8 cellular contexts compared by ENCODE assay signal in the genomic region with DNA sequence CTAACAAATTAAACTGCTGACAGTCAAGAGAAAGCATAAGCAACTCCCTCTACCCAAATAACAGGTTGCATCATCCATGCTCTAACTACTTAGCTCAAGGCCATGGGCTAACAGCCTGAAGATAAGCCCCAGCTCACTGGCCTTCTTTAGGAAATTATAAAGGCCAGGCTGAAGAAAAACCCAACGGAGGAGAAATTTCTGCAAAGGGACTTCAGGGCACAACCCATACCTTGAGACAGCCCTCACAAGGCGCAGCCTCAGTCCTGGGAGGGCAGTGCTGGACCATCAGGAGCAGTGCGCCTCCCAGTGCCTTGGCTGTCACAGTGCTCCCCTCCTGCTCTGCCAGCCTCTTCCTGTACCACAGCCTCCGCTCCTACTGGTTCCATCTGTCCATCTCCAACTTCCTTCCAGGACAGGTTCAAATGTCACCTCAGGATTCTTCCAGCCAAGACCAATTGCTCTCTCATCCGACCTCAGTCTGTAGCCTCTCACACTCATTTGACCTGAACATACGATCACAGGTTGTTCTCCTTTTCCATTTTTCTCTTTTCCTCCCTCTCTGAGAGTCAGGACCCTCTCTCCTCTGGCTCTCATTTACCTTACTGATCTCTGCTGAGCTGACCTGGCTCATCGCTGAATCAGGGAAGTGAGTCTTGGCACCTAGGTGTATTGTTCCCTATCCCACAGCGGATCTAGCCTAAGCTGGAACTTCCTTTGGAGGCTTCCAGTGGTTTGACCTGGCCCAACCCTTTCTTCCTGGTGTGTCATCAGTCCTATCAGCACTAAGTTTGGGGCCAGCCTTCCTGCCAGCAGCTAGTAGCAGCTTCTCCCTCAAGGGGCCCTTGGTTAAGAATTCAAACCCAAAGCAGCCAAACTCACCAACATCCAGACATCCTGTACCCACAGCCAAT. TPM values are rescaled to one million over a fixed set of nuclear protein-coding genes. Genes with fewer than 3 reads are reported as not detected.
DNase-seq lines count a peak whose midpoint lies in the region; ATAC-seq, FAIRE-seq and TF ChIP-seq lines count a peak whose summit lies in the region.

No MANE protein-coding gene starts in this region.

- POLR2A ChIA-PET in Panc1 (lab: Charles Lee): no interaction called here
- POLR2A ChIA-PET in endothelial cell of umbilical vein (lab: Charles Lee): interaction anchor here (0.6 kb wide), 1 partner anchor 17 kb away, joined by 3 read pairs; no protein-coding TSS in a partner anchor

- H4K20me1 ChIP-seq in GM23248 (ENCODE audit: insufficient read depth) (peaks cover 8% of the 10 kb centered on the region; the same call in 1 of the 2 replicates), endothelial cell of umbilical vein (replicated peaks; ENCODE audit: control insufficient read depth, extremely low read depth, insufficient read depth, low read length) (no peaks in the 10 kb centered on the region)

- peaks cover 90% of the 10 kb centered on the region for H3K79me2 ChIP-seq in GM23248 (ENCODE audit: insufficient read depth)
- peaks cover 61% of the 10 kb centered on the region for H3K79me2 ChIP-seq in endothelial cell of umbilical vein (ENCODE audit: control insufficient read depth, insufficient read depth, low read length)

- 63 to 70% methylated on average over 8 of the region's 8 CpGs for WGBS in GM23248 (ENCODE audit: low coverage in 1 of 2, low lambda C conversion rate in 2 of 2, missing lambda C conversion rate in 2 of 2), 2 experiments
- WGBS in pancreas, 2 donors: 39% methylated on average over 8 of the region's 8 CpGs

- dilution Hi-C loops in endothelial cell of umbilical vein (cut with MboI; ENCODE audit: extremely low pct_ligation_motif_present, low sequenced_read_pairs): no loop called here

- peak overlapping the region; percentile 81 for H3K4me3 ChIP-seq in GM23248
- H3K4me3 ChIP-seq in Panc1 (ENCODE audit: low read depth in 2 of 2, low read length in 2 of 2): peak overlapping the region; percentile 74 to 77
- H3K4me3 ChIP-seq in endothelial cell of umbilical vein (replicated peaks in 1 of 3; ENCODE audit: insufficient read depth in 1 of 3, low read depth in 1 of 3, low read length in 3 of 3): peak overlapping the region in 2 of 3 experiments; percentile 67 to 83
- peak overlapping the region in 3 of 4 donors; percentile 89 to 100 (median 96) for H3K4me3 ChIP-seq in pancreas

- H3K36me3 ChIP-seq in GM23248 (ENCODE audit: low read depth) (peaks cover 16% of the 10 kb centered on the region), Panc1 (ENCODE audit: control insufficient read depth, insufficient read depth, low read length) (peaks cover 5% of the 10 kb centered on the region; the same call in 1 of the 2 replicates), endothelial cell of umbilical vein (ENCODE audit: control insufficient read depth in 2 of 2, extremely low read depth in 1 of 2, insufficient read depth in 2 of 2, low read length in 2 of 2) (peaks cover 0 to 7% of the 10 kb centered on the region in 2 experiments), pancreas (peaks cover 0 to 14% (median 5%) of the 10 kb centered on the region in 3 donors)

- H3K9ac ChIP-seq in GM23248 (peak overlapping the region; percentile 96), endothelial cell of umbilical vein (replicated peaks; ENCODE audit: extremely low read depth, insufficient read depth, low read length) (peak overlapping the region; percentile 95)

- H3F3A ChIP-seq in GM23248 (ENCODE audit: insufficient read depth): peaks cover 65% of the 10 kb centered on the region

- H3K4me1 ChIP-seq in GM23248 (ENCODE audit: insufficient read depth) (peaks cover 48% of the 10 kb centered on the region), Panc1 (ENCODE audit: control insufficient read depth, insufficient read depth, low read length) (peaks cover 22% of the 10 kb centered on the region), endothelial cell of umbilical vein (ENCODE audit: control insufficient read depth, extremely low read depth, insufficient read depth, low read length) (peaks cover 39% of the 10 kb centered on the region), pancreas (peaks cover 0 to 23% (median 18%) of the 10 kb centered on the region in 3 donors)

- H3K27me3 ChIP-seq in GM23248 (replicated peaks; ENCODE audit: insufficient read depth) (no peaks in the 10 kb centered on the region), Panc1 (ENCODE audit: control insufficient read depth, insufficient read depth, low read length) (no peaks in the 10 kb centered on the region), endothelial cell of umbilical vein (ENCODE audit: control insufficient read depth in 2 of 2, insufficient read depth in 2 of 2, low read length in 2 of 2) (no peaks in the 10 kb centered on the region), pancreas (no peaks in the 10 kb centered on the region)

- H3K9me3 ChIP-seq in GM23248 (ENCODE audit: low read depth) (no peaks in the 10 kb centered on the region), Panc1 (ENCODE audit: control insufficient read depth, insufficient read depth, low read depth, low read length) (no peaks in the 10 kb centered on the region), endothelial cell of umbilical vein (replicated peaks; ENCODE audit: control insufficient read depth, insufficient read depth, low read length) (no peaks in the 10 kb centered on the region), pancreas (no peaks in the 10 kb centered on the region)

- DNase-seq in GM23248 (peak; percentile 79), Panc1 (ENCODE audit: low read depth, low spot score) (no peak), endothelial cell of umbilical vein (ENCODE audit: low read depth, low spot score) (peak; percentile 59), pancreas (peak; percentile 36 to 80 (median 60)), NCI-H2107 treated with DMSO at 0.1 percent for 48 hours (lab: John Stamatoyannopoulos, UW; ENCODE audit: unreplicated experiment) (no peak), middle frontal gyrus (ENCODE audit: extremely low spot score, low spot score) (no peak)

- no peak for ATAC-seq in Panc1
- peak; percentile 26 to 36 (median 34) for ATAC-seq in pancreas
- no peak for ATAC-seq in HG02798 (IDR thresholded peaks at IDR 0.05; ENCODE audit: poor library complexity, unreplicated experiment)
- no peak for ATAC-seq in GM18505 (IDR thresholded peaks at IDR 0.05; ENCODE audit: unreplicated experiment)

- intact Hi-C loops in Panc1 (cut with micrococcal nuclease; ENCODE audit: unreplicated experiment): no loop called here
- intact Hi-C loops in endothelial cell of umbilical vein (cut with micrococcal nuclease): no loop called here
- intact Hi-C loops in pancreas (cut with DNase I): loop anchor here in 1 of 3 donors (10.0 kb wide), 1 partner anchor 411 kb away; no protein-coding TSS in a partner anchor

- peak; percentile 75 for FAIRE-seq in endothelial cell of umbilical vein (lab: Jason Lieb, UNC)
- FAIRE-seq in pancreas (lab: Jason Lieb, UNC): no peak

- CTCF ChIA-PET in Panc1 (lab: Charles Lee): no interaction called here
- CTCF ChIA-PET in endothelial cell of umbilical vein (lab: Charles Lee): interaction anchor here (1.4 to 2.7 kb wide), 2 partner anchors 39 to 410 kb away, joined by 3 to 14 read pairs; no protein-coding TSS in a partner anchor

- peak overlapping the region; percentile 100 for H3K4me2 ChIP-seq in GM23248 (ENCODE audit: unreplicated experiment)
- peak overlapping the region; percentile 88 for H3K4me2 ChIP-seq in endothelial cell of umbilical vein (ENCODE audit: insufficient read depth, low read length)

- TF ChIP-seq POLR2A in endothelial cell of umbilical vein (IDR thresholded peaks at IDR 0.05; ENCODE audit: low read depth, low read length) (no peak), GM18505 (IDR thresholded peaks at IDR 0.05; ENCODE audit: borderline replicate concordance, extremely low read depth, insufficient read depth, insufficient read length) (no peak)

- H3K27ac ChIP-seq in GM23248: peak overlapping the region; percentile 87
- H3K27ac ChIP-seq in Panc1 (ENCODE audit: low read length): peak overlapping the region; percentile 88
- peak overlapping the region; percentile 83 for H3K27ac ChIP-seq in endothelial cell of umbilical vein (ENCODE audit: insufficient read depth, low read depth, low read length)
- peak overlapping the region; percentile 97 to 98 (median 98) for H3K27ac ChIP-seq in pancreas

- TF ChIP-seq CTCF in Panc1 (IDR thresholded peaks at IDR 0.05) (no peak), endothelial cell of umbilical vein (IDR thresholded peaks at IDR 0.05; ENCODE audit: extremely low read depth in 1 of 2, insufficient read depth in 1 of 2, low read depth in 1 of 2, low read length in 2 of 2) (peak in 1 of 2 donors; percentile 9), pancreas (IDR thresholded peaks at IDR 0.05) (no peak)

- H2AFZ ChIP-seq in GM23248 (no peak overlapping the region), endothelial cell of umbilical vein (ENCODE audit: low read depth, low read length) (no peak overlapping the region)

- in situ Hi-C loops in GM23248 (cut with MboI): no loop called here
- in situ Hi-C loops in Panc1 (cut with HindIII; ENCODE audit: low pct_unique_long_range_greater_than_20kb, low sequenced_read_pairs): no loop called here

- no peaks in the 10 kb centered on the region for H3K9me1 ChIP-seq in endothelial cell of umbilical vein (replicated peaks; ENCODE audit: control insufficient read depth, extremely low read depth, insufficient read depth, low read length)

- H3K9me2 ChIP-seq in GM23248 (ENCODE audit: insufficient read depth): no peaks in the 10 kb centered on the region

- BruUV-seq in Panc1 (replicated peaks; lab: Mats Ljungman, UMichigan) (TSS peak; percentile 79), endothelial cell of umbilical vein (replicated peaks; lab: Mats Ljungman, UMichigan) (no TSS peak)

RNA-seq across cellular contexts. Expression of gene MCFD2, which starts 1.9 kb away (rescaled TPM):
- 310 and 329 TPM in 2 replicates for total RNA-seq in GM23248 (2014; rRNA removed; shearing (Covaris generic))
- 298 and 303 TPM in 2 replicates for polyA plus RNA-seq in GM23248 (2016; fragmentation: Nextera tagmentation; extraction: Ambion mirVana)
- 84.9 TPM for total RNA-seq in Panc1 (2021; ENCODE audit: unreplicated experiment)
- polyA plus RNA-seq in Panc1 (2012; ENCODE audit: insufficient read length): 49.7 TPM
- 138 and 141 TPM in 2 replicates for total RNA-seq in endothelial cell of umbilical vein
- polyA plus RNA-seq in endothelial cell of umbilical vein: 70.7 and 74.8 TPM in 2 replicates
- 80.5 and 82.9 TPM in 2 replicates for polyA plus RNA-seq in endothelial cell of umbilical vein (2011; cell fraction: cytosol; rRNA removed)
- 41.9 and 57.1 TPM in 2 replicates for polyA plus RNA-seq in endothelial cell of umbilical vein (2011; cell fraction: nucleus; rRNA removed)
- polyA plus RNA-seq in endothelial cell of umbilical vein (2012): 127 and 230 TPM in 2 replicates
- polyA minus RNA-seq in endothelial cell of umbilical vein: 116 and 130 TPM in 2 replicates
- 46.8 TPM for polyA minus RNA-seq in endothelial cell of umbilical vein (2011; cell fraction: cytosol; rRNA and poly(A)+ RNA removed)
- polyA minus RNA-seq in endothelial cell of umbilical vein (2011; cell fraction: nucleus; rRNA and poly(A)+ RNA removed): 43.1 and 55.2 TPM in 2 replicates
- 100 to 1,000 TPM in 4 of 6 donors, 10 to 100 TPM in 2; 82.3 to 180 (median 107) TPM for total RNA-seq in pancreas
- 10 to 100 TPM; 20.1 to 31.4 TPM for polyA plus RNA-seq in pancreas

RNA-seq across cellular contexts. Expression of gene TTC7A, which starts 27.3 kb away (rescaled TPM):
- 51.2 and 61.1 TPM in 2 replicates for total RNA-seq in GM23248 (2014; rRNA removed; shearing (Covaris generic))
- 16.1 and 17.7 TPM in 2 replicates for polyA plus RNA-seq in GM23248 (2016; fragmentation: Nextera tagmentation; extraction: Ambion mirVana)
- total RNA-seq in Panc1 (2021; ENCODE audit: unreplicated experiment): 11.9 TPM
- polyA plus RNA-seq in Panc1 (2012; ENCODE audit: insufficient read length): 12.5 TPM
- total RNA-seq in endothelial cell of umbilical vein: 11.9 and 13.6 TPM in 2 replicates
- polyA plus RNA-seq in endothelial cell of umbilical vein: 8.0 and 8.2 TPM in 2 replicates
- 6.2 and 7.0 TPM in 2 replicates for polyA plus RNA-seq in endothelial cell of umbilical vein (2011; cell fraction: cytosol; rRNA removed)
- 43.6 and 46.2 TPM in 2 replicates for polyA plus RNA-seq in endothelial cell of umbilical vein (2011; cell fraction: nucleus; rRNA removed)
- polyA plus RNA-seq in endothelial cell of umbilical vein (2012): 8.0 and 11.1 TPM in 2 replicates
- 8.2 and 13.2 TPM in 2 replicates for polyA minus RNA-seq in endothelial cell of umbilical vein
- 12.2 TPM for polyA minus RNA-seq in endothelial cell of umbilical vein (2011; cell fraction: cytosol; rRNA and poly(A)+ RNA removed)
- 14.2 and 15.9 TPM in 2 replicates for polyA minus RNA-seq in endothelial cell of umbilical vein (2011; cell fraction: nucleus; rRNA and poly(A)+ RNA removed)
- total RNA-seq in pancreas: 10 to 100 TPM; 14.4 to 23.7 (median 21.2) TPM
- polyA plus RNA-seq in pancreas: 10 to 100 TPM; 10.4 to 21.6 TPM

Comparison
In these comparisons a context has a peak if more than half of its experiments do, and no peak if none do; other contexts are left out.
1. DNase-seq: peak in GM23248 (single experiment), endothelial cell of umbilical vein (single experiment) and pancreas (6 of 6); none in Panc1 (single experiment), NCI-H2107 treated with DMSO at 0.1 percent for 48 hours (single experiment) and middle frontal gyrus (single experiment).
2. ATAC-seq: peak in pancreas (4 of 4); none in Panc1 (single experiment), HG02798 (single experiment) and GM18505 (single experiment).
3. Peak in every context shown above with its lines, with median percentiles within 50 percentile points of each other: H3K27ac ChIP-seq and H3K4me3 ChIP-seq.